In genomic region chr13:110874508-110874960, GRCh38 we compare ENCODE assay signal across 8 cellular contexts. TPM values are rescaled to one million over a fixed set of nuclear protein-coding genes. Genes with fewer than 3 reads are reported as not detected.
A peak's percentile ranks its signal among the peaks of the same experiment; 100 is the strongest.
DNase-seq lines count a peak whose midpoint lies in the region; ATAC-seq, FAIRE-seq and TF ChIP-seq lines count a peak whose summit lies in the region.

No MANE protein-coding gene starts in this region.

- H3K27ac ChIP-seq in right atrium auricular region, result peak overlapping the region in 1 of 2 donors; percentile 33
- H3K27ac ChIP-seq in aorta (ENCODE audit: low read depth in 1 of 2, low read length in 2 of 2), result no peak overlapping the region

- H3K4me3 Mint-ChIP-seq in progenitor cell of endocrine pancreas (ENCODE audit: low read depth), result peak overlapping the region; percentile 67

- H3K4me1 ChIP-seq in right atrium auricular region, result peaks cover 0 to 30% of the 10 kb centered on the region in 2 donors
- H3K4me1 ChIP-seq in aorta (ENCODE audit: control insufficient read depth in 1 of 2, insufficient read depth in 2 of 2, low read length in 2 of 2), result peaks cover 0 to 2% of the 10 kb centered on the region in 2 donors

- no peak overlapping the region for H3K27ac Mint-ChIP-seq in progenitor cell of endocrine pancreas

- intact Hi-C loops in aorta (cut with DNase I), result loop anchor here (5.0 kb wide), 3 partner anchors 33 to 162 kb away; partner anchors contain the start of gene ING1 (in 1 of the 2)

- H3K4me3 ChIP-seq in Jurkat, Clone E6-1 (ENCODE audit: low read length), result peak overlapping the region; percentile 43
- H3K4me3 ChIP-seq in right atrium auricular region (peak overlapping the region; percentile 24 to 50), aorta (ENCODE audit: low read length in 2 of 2) (peak overlapping the region in 1 of 2 donors; percentile 16)

- WGBS in aorta, 2 donors, result 1 to 2% methylated on average over 32 of the region's 32 CpGs

- peak; percentile 87 for ATAC-seq in aorta (ENCODE audit: low FRiP score)
- ATAC-seq in GM18861 (IDR thresholded peaks at IDR 0.05; ENCODE audit: unreplicated experiment), result no peak

- H3K36me3 ChIP-seq in right atrium auricular region, result no peaks in the 10 kb centered on the region
- H3K36me3 ChIP-seq in aorta (ENCODE audit: control insufficient read depth in 1 of 2, insufficient read depth in 2 of 2, low read length in 1 of 2), result no peaks in the 10 kb centered on the region

- no peaks in the 10 kb centered on the region for H3K36me3 Mint-ChIP-seq in progenitor cell of endocrine pancreas (ENCODE audit: insufficient read depth)

- TF ChIP-seq POLR2A in GM12892 (IDR thresholded peaks at IDR 0.05; ENCODE audit: low read depth, low read length), result no peak

- FAIRE-seq in GM12892 (lab: Jason Lieb, UNC), result peak; percentile 54

- H3K4me1 Mint-ChIP-seq in progenitor cell of endocrine pancreas (ENCODE audit: low read depth), result peaks cover 4% of the 10 kb centered on the region

- peak; percentile 80 for DNase-seq in GM12892 (ENCODE audit: insufficient read length)
- DNase-seq in Jurkat, Clone E6-1 (ENCODE audit: low read depth, low spot score), result peak; percentile 19
- peak; percentile 51 for DNase-seq in SK-N-DZ (ENCODE audit: low spot score)
- DNase-seq in amygdala (lab: John Stamatoyannopoulos, UW), result peak in 45 of 56 donors; percentile 16 to 78 (median 48)
- DNase-seq in right atrium auricular region (ENCODE audit: low spot score), result peak; percentile 86
- peak; percentile 41 for DNase-seq in progenitor cell of endocrine pancreas (ENCODE audit: low spot score, unreplicated experiment)
- DNase-seq in aorta, result peak; percentile 93 to 96

- TF ChIP-seq CTCF in right atrium auricular region (IDR thresholded peaks at IDR 0.05) (no peak), progenitor cell of endocrine pancreas (IDR thresholded peaks at IDR 0.05; ENCODE audit: unreplicated experiment) (no peak)

- peaks cover 3% of the 10 kb centered on the region for H3K9me3 Mint-ChIP-seq in progenitor cell of endocrine pancreas (ENCODE audit: low read depth)

- H3K9me3 ChIP-seq in right atrium auricular region (no peaks in the 10 kb centered on the region), aorta (ENCODE audit: control insufficient read depth, low read length) (no peaks in the 10 kb centered on the region)

- H3K27me3 ChIP-seq in right atrium auricular region, result no peaks in the 10 kb centered on the region
- H3K27me3 ChIP-seq in aorta (ENCODE audit: control insufficient read depth in 1 of 2, insufficient read depth in 2 of 2, low read length in 1 of 2), result no peaks in the 10 kb centered on the region

- H3K27me3 Mint-ChIP-seq in progenitor cell of endocrine pancreas, result peaks cover 19% of the 10 kb centered on the region

RNA-seq across cellular contexts. Expression of gene ANKRD10, which starts 40.3 kb away (rescaled TPM):
- 115 TPM for polyA plus RNA-seq in GM12892 (2012; ENCODE audit: missing spikeins)
- 77.4 TPM for polyA plus RNA-seq in Jurkat, Clone E6-1 (2012; ENCODE audit: insufficient read depth, insufficient read length)
- polyA plus RNA-seq in SK-N-DZ (2014; cell fraction: cytosol; rRNA removed), result 103 and 125 TPM in 2 replicates
- 331 and 363 TPM in 2 replicates for polyA plus RNA-seq in SK-N-DZ (2014; cell fraction: nucleus; rRNA removed)
- total RNA-seq in right atrium auricular region, result 10 to 100 TPM; 46.2 to 47.5 TPM
- total RNA-seq in progenitor cell of endocrine pancreas, result 228 and 235 TPM in 2 replicates
- 100 to 1,000 TPM; 184 to 275 TPM for total RNA-seq in aorta
- polyA plus RNA-seq in aorta, result 100 to 1,000 TPM in 1 of 2 donors, 10 to 100 TPM in 1; 44.1 to 153 TPM

Comparison
In these comparisons a context has a peak if more than half of its experiments do, and no peak if none do; other contexts are left out.
1. DNase-seq: peak in every context shown above with its lines; median percentile 94 in aorta; 86 in right atrium auricular region; 80 in GM12892; 51 in SK-N-DZ; 48 in amygdala; 41 in progenitor cell of endocrine pancreas; 19 in Jurkat, Clone E6-1.